Comparison of ENCODE assay signal across 5 cellular contexts in the genomic region with DNA sequence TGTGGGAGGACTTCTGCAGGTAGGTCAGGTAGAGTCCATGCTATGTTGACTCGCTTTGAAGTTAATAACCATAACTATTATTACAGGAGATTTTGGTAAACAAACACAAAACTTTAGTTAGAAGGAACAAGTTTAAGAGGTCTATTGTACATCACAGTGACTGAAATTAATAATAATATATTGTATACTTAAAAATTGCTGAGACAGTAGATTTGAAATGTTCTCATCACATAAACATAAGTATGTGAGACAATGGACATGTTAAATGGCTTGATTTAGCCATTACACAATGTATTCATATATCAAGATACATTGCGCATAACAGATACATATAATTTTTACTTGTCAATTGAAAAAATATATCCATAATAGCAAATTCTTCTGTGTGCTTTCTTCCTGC.
"Had no signal": no experiment of that assay in that cellular context is flagged by ENCODE, and none has a peak within 500 bp of the region (broad histone marks: within the 10 kb centered on the region; RNA-seq: fewer than 3 reads in every experiment).

No MANE protein-coding gene starts in this region.

- H3K9me3 Mint-ChIP-seq: GM23338, H9 had no signal

- FAIRE-seq: H54 had no signal

- H3K27ac ChIP-seq: HL-60 had no signal

- H3K27ac Mint-ChIP-seq: GM23338, H9, IgD-negative memory B cell had no signal
